Comparison of ENCODE assay signal across 1 cellular context in the genomic region with DNA sequence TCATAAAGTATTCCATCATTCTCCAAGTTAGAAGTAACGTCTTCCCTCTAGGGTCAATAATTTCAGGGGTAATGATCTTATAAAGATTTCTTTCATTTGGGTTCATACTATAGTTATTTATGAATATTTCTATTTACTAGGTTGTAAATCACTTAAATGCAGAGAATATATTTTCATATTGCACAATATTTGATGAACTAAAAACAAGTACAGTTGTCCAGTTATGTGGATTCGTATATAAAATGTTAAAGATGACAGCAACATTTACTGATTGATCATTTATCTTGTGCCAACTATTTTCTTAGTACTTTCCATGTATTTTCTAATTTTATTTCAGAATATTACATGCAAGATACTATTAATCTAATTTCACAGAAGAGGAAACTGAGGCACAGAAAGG.
TF ChIP-seq lines count a peak whose summit lies in the region.

No MANE protein-coding gene starts in this region.

TF ChIP-seq in K562, 482 proteins besides CTCF, POLR2A, EP300 and RAD21 (continued from another document):
- no peak for TF ChIP-seq E2F1 (CRISPR knock-in tag; IDR thresholded peaks at IDR 0.05)
